ENCODE assay signal across 27 cellular contexts in the genomic region with DNA sequence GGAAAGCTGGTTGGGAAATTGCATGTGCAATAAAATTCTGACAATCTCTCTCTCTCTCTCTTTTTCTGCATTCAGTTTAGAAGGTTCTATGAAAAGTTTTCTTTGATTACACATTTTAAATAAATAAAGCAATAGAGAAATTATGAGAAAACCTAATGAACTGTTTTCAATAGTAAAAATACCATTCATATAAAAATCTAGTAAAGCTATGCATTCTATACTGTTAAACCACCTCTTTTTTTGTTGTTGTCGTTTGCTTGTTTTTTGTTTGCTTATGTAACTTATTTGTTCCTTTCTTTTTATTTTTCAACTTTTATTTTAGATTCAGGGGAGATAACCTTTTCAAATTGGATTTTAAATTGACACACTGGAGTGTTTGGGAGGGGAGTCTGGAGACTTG. TPM values are rescaled to one million over a fixed set of nuclear protein-coding genes. Genes with fewer than 3 reads are reported as not detected.
"Had no signal": no experiment of that assay in that cellular context is flagged by ENCODE, and none has a peak within 500 bp of the region (broad histone marks: within the 10 kb centered on the region; RNA-seq: fewer than 3 reads in every experiment).

No MANE protein-coding gene starts in this region.

- H3K36me3 ChIP-seq: Peyer's patch, SJCRH30 had no signal

- H3K4me1 ChIP-seq: Peyer's patch, SJCRH30 had no signal

- H3K27me3 ChIP-seq: Peyer's patch, SJCRH30 had no signal

- H2AFZ ChIP-seq: PC-9 had no signal

- H3K27ac ChIP-seq: KMS-11, PC-9, Peyer's patch, SJCRH30 had no signal

- H3K4me2 ChIP-seq: KMS-11, PC-9 had no signal

- H3K9me3 ChIP-seq: Peyer's patch, SJCRH30 had no signal

- H3K9ac ChIP-seq: KMS-11 had no signal

- ATAC-seq: Right ventricle myocardium inferior, SK-N-SH treated with all-trans-retinoic acid at 6 μM for 48 hours had no signal

- DNase-seq: IMR-90, Kasumi-1, MV-4-11, NCI-H1048, NCI-H1105, NCI-H1417, NCI-H1436 treated with DMSO at 0.1 percent for 48 hours, NCI-H1694, NCI-H187 treated with DMSO at 0.1 percent for 48 hours, NCI-H2029 treated with DMSO at 0.1 percent for 48 hours, NCI-H2171 treated with DMSO at 0.1 percent for 48 hours, NCI-H345, NCI-H446 treated with DMSO at 0.1 percent for 48 hours, NCI-H510A treated with DMSO at 0.1 percent for 48 hours, NCI-H748 treated with DMSO at 0.1 percent for 48 hours, PC-9, Peyer's patch, SHP77 treated with DMSO at 0.1 percent for 48 hours, SJCRH30 had no signal

- H3K4me3 ChIP-seq: PC-9, Peyer's patch, SJCRH30 had no signal

RNA-seq across cellular contexts. Expression of a gene that starts 14.1 kb away (rescaled TPM):
- total RNA-seq: HT-29; IMR-90; M059J; OCI-LY7; PC-9; Peyer's patch; Right ventricle myocardium inferior; RPMI7951; SJCRH30; T-helper 1 cell treated with Interleukin-12 subunit alpha and Interleukin-12 subunit beta and Interleukin-4 antibody, amounts not matched to agents 30 ng/mL and 1 ng/mL, for 36 hours had no signal
- polyA plus RNA-seq: IMR-90 had no signal

RNA-seq across cellular contexts. Expression of a gene that starts 56.1 kb away (rescaled TPM):
- total RNA-seq: OCI-LY7, PC-9 had no signal
- polyA plus RNA-seq: IMR-90 had no signal
